ENCODE assay signal across 15 cellular contexts in the genomic region with DNA sequence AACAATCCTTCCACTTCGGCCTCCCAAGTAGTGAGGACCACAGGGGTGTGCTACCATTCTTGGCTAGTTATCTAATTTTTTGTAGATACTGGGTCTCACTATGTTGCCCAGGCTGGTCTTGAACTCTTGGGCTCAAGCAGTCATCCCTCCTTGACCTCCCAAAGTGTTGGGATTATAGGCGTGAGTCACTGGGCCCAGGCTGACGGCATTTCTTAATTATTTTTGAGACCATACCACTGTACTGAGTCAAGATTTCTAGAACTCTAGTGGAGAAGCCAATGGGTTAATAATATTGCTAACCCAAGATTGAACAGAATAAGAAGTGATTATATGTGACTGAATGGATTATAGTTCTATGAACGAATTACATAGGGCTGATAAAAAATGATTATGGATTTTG.
DNase-seq lines count a peak whose midpoint lies in the region; ATAC-seq and TF ChIP-seq lines count a peak whose summit lies in the region.
"Had no signal": no experiment of that assay in that cellular context is flagged by ENCODE, and none has a peak within 500 bp of the region (broad histone marks: within the 10 kb centered on the region; RNA-seq: fewer than 3 reads in every experiment).

No MANE protein-coding gene starts in this region.

- peaks cover 8% of the 10 kb centered on the region for H3K9me3 Mint-ChIP-seq in WTC11
- H3K9me3 Mint-ChIP-seq: CD4-positive, CD25-positive, alpha-beta regulatory T cell; CD8-positive, alpha-beta memory T cell had no signal

- POLR2A ChIA-PET in WTC11 (lab: Charles Lee): no interaction called here

- H3K4me1 Mint-ChIP-seq in WTC11: no peaks in the 10 kb centered on the region
- H3K4me1 Mint-ChIP-seq: B cell; CD4-positive, CD25-positive, alpha-beta regulatory T cell; CD8-positive, alpha-beta memory T cell had no signal

- no peaks in the 10 kb centered on the region for H3K27me3 Mint-ChIP-seq in WTC11 (ENCODE audit: low read depth)
- H3K27me3 Mint-ChIP-seq: B cell; CD4-positive, CD25-positive, alpha-beta regulatory T cell; CD8-positive, alpha-beta memory T cell had no signal

- no peak for TF ChIP-seq CTCF in WTC11 (IDR thresholded peaks at IDR 0.05)

- CTCF ChIA-PET in WTC11 (lab: Charles Lee): no interaction called here

- no peak overlapping the region for H3K27ac Mint-ChIP-seq in WTC11
- H3K27ac Mint-ChIP-seq: B cell; CD4-positive, CD25-positive, alpha-beta regulatory T cell; CD8-positive, alpha-beta memory T cell had no signal

- no peak overlapping the region for H3K4me3 Mint-ChIP-seq in WTC11
- H3K4me3 Mint-ChIP-seq: B cell; CD4-positive, CD25-positive, alpha-beta regulatory T cell; CD8-positive, alpha-beta memory T cell had no signal

- ATAC-seq in GM18861 (IDR thresholded peaks at IDR 0.05; ENCODE audit: unreplicated experiment): no peak
- ATAC-seq in WTC11: no peak
- ATAC-seq: GM12878 had no signal

- H3K36me3 Mint-ChIP-seq in WTC11: peaks cover 5% of the 10 kb centered on the region
- H3K36me3 Mint-ChIP-seq: CD4-positive, CD25-positive, alpha-beta regulatory T cell; CD8-positive, alpha-beta memory T cell had no signal

- peak; percentile 70 for DNase-seq in EL
- DNase-seq in HS-27A (ENCODE audit: low read depth): peak; percentile 14
- peak; percentile 5 for DNase-seq in RKO (ENCODE audit: low spot score)
- DNase-seq in stimulated activated CD4-positive, alpha-beta T cell treated with anti-CD3 and anti-CD28 coated beads, Interleukin-12 subunit alpha, Interleukin-12 subunit beta, amount 100 ng/mL, for 4 hours: no peak
- DNase-seq in kidney tubule cell (ENCODE audit: low spot score): no peak
- DNase-seq in WTC11 (ENCODE audit: low spot score): no peak
- DNase-seq: CD4-positive, CD25-positive, alpha-beta regulatory T cell; CD8-positive, alpha-beta memory T cell; COR-L47; DMS 273 treated with DMSO at 0.1 percent for 48 hours; DMS53; DND-41 had no signal

TF ChIP-seq in WTC11, 78 proteins besides CTCF, POLR2A, EP300 and RAD21 (continues in another document):
- no peak for TF ChIP-seq FOXP1 (CRISPR knock-in tag; IDR thresholded peaks at IDR 0.05; ENCODE audit: borderline replicate concordance)
- no peak for TF ChIP-seq ZNF219 (CRISPR knock-in tag; IDR thresholded peaks at IDR 0.05; ENCODE audit: borderline replicate concordance)
- no peak for TF ChIP-seq ERG (CRISPR knock-in tag; IDR thresholded peaks at IDR 0.05)
- no peak for TF ChIP-seq ZNF423 (CRISPR knock-in tag; IDR thresholded peaks at IDR 0.05)
- no peak for TF ChIP-seq MXD4 (CRISPR knock-in tag; IDR thresholded peaks at IDR 0.05; ENCODE audit: borderline replicate concordance)
- no peak for TF ChIP-seq ZNF281 (CRISPR knock-in tag; IDR thresholded peaks at IDR 0.05)
- no peak for TF ChIP-seq KAT7 (CRISPR knock-in tag; IDR thresholded peaks at IDR 0.05; ENCODE audit: borderline replicate concordance)
- no peak for TF ChIP-seq ZNF138 (CRISPR knock-in tag; conservative IDR thresholded peaks at IDR 0.05)
- TF ChIP-seq PREB (CRISPR knock-in tag; IDR thresholded peaks at IDR 0.05; ENCODE audit: borderline replicate concordance): no peak
- TF ChIP-seq FOXJ3 (CRISPR knock-in tag; IDR thresholded peaks at IDR 0.05; ENCODE audit: borderline replicate concordance): no peak
- TF ChIP-seq ZBTB43 (CRISPR knock-in tag; IDR thresholded peaks at IDR 0.05): no peak
- TF ChIP-seq, protein P1, sequence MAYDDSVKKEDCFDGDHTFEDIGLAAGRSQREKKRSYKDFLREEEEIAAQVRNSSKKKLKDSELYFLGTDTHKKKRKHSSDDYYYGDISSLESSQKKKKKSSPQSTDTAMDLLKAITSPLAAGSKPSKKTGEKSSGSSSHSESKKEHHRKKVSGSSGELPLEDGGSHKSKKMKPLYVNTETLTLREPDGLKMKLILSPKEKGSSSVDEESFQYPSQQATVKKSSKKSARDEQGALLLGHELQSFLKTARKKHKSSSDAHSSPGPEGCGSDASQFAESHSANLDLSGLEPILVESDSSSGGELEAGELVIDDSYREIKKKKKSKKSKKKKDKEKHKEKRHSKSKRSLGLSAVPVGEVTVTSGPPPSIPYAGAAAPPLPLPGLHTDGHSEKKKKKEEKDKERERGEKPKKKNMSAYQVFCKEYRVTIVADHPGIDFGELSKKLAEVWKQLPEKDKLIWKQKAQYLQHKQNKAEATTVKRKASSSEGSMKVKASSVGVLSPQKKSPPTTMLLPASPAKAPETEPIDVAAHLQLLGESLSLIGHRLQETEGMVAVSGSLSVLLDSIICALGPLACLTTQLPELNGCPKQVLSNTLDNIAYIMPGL (CRISPR knock-in tag; IDR thresholded peaks at IDR 0.05): no peak
- no peak for TF ChIP-seq MLX (CRISPR knock-in tag; IDR thresholded peaks at IDR 0.05)
- no peak for TF ChIP-seq ATF3 (CRISPR knock-in tag; conservative IDR thresholded peaks at IDR 0.05)
- TF ChIP-seq CBFB (CRISPR knock-in tag; IDR thresholded peaks at IDR 0.05; ENCODE audit: low read depth): no peak

Comparison
In these comparisons a context has a peak if more than half of its experiments do, and no peak if none do; other contexts are left out.
1. DNase-seq: peak in EL (single experiment), HS-27A (single experiment) and RKO (single experiment); none in stimulated activated CD4-positive, alpha-beta T cell treated with anti-CD3 and anti-CD28 coated beads, Interleukin-12 subunit alpha, Interleukin-12 subunit beta, amount 100 ng/mL, for 4 hours (single experiment), kidney tubule cell (single experiment) and WTC11 (single experiment).